1 cellular context compared by ENCODE assay signal in the genomic region with DNA sequence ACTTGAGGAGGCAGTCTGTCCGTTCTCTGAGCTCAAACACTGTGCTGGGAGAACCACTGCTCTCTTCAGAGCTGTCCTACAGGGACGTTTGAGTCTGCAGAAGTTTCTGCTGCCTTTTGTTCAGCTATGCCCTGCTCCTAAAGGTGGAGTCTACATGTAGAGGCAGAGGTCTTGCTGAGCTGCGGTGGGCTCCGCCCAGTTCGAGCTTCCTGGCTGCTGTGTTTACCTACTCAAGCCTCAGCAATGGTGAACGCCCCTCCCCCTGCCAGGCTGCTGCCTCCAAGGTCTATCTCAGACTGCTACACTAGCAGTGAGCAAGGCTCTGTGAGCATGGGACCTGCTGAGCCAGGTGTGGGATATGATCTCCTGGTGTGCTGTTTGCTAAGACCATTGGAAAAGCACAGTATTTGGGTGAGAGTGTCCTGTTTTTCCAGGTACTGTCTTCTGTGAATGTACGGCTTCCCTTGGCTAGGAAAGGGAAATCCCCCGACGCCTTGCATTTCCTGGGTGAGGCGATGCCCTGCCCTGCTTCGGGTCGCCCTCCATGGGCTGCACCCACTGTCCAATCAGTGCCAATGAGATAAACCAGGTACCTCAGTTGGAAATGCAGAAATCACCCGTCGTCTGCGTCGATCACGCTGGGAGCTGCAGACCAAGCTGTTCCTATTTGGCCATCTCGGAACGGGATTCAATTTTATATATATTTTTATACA.
TF ChIP-seq lines count a peak whose summit lies in the region.

No MANE protein-coding gene starts in this region.

TF ChIP-seq in SK-N-SH, 30 proteins besides CTCF, POLR2A, EP300 and RAD21 (continued from another document):
- TF ChIP-seq, protein P1, sequence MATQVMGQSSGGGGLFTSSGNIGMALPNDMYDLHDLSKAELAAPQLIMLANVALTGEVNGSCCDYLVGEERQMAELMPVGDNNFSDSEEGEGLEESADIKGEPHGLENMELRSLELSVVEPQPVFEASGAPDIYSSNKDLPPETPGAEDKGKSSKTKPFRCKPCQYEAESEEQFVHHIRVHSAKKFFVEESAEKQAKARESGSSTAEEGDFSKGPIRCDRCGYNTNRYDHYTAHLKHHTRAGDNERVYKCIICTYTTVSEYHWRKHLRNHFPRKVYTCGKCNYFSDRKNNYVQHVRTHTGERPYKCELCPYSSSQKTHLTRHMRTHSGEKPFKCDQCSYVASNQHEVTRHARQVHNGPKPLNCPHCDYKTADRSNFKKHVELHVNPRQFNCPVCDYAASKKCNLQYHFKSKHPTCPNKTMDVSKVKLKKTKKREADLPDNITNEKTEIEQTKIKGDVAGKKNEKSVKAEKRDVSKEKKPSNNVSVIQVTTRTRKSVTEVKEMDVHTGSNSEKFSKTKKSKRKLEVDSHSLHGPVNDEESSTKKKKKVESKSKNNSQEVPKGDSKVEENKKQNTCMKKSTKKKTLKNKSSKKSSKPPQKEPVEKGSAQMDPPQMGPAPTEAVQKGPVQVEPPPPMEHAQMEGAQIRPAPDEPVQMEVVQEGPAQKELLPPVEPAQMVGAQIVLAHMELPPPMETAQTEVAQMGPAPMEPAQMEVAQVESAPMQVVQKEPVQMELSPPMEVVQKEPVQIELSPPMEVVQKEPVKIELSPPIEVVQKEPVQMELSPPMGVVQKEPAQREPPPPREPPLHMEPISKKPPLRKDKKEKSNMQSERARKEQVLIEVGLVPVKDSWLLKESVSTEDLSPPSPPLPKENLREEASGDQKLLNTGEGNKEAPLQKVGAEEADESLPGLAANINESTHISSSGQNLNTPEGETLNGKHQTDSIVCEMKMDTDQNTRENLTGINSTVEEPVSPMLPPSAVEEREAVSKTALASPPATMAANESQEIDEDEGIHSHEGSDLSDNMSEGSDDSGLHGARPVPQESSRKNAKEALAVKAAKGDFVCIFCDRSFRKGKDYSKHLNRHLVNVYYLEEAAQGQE (IDR thresholded peaks at IDR 0.05; ENCODE audit: low read depth, low read length), result no peak
- TF ChIP-seq FOSL2 (IDR thresholded peaks at IDR 0.05; ENCODE audit: borderline replicate concordance, low read depth), result no peak
- TF ChIP-seq, protein P2, sequence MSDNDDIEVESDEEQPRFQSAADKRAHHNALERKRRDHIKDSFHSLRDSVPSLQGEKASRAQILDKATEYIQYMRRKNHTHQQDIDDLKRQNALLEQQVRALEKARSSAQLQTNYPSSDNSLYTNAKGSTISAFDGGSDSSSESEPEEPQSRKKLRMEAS (IDR thresholded peaks at IDR 0.05; ENCODE audit: low read depth), result no peak
- no peak for TF ChIP-seq GATA2 (CRISPR knock-in tag; IDR thresholded peaks at IDR 0.05)
- no peak for TF ChIP-seq MEF2A (IDR thresholded peaks at IDR 0.05; ENCODE audit: borderline replicate concordance, low read depth)
